3 cellular contexts compared by ENCODE assay signal in the genomic region with DNA sequence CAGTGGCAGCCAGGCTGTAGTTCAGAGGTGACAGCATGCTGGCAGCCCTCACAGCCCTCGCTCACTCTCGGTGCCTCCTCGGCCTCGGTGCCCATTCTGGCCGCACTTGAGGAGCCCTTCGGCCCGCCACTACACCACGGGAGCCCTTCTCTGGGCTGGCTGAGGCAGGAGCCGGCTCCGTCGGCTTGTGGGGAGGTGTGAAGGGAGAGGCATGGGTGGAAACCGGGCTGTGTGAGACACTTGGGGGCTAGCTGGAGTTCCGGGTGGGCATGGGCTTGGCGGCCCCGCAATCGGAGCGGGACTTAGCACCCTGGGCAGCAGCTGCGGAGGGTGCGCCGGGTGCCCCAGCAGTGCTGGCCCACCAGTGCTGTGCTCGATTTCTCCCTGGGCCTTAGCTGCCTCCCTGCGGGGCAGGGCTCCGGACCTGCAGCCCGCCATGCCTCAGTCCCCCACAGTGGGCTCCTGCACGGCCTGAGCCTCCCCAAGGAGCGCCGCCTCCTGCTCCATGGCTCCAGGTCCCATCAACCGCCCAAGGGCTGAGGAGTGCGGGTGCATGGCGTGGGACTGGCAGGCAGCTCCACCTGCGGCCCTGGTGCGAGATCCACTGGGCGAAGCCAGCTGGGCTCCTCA.
"Had no signal": no experiment of that assay in that cellular context is flagged by ENCODE, and none has a peak within 500 bp of the region (broad histone marks: within the 10 kb centered on the region; RNA-seq: fewer than 3 reads in every experiment).

No MANE protein-coding gene starts in this region.

- H3K4me3 ChIP-seq: GM12878 had no signal

- ATAC-seq: GM12878 had no signal

- DNase-seq: GDM1, GF-D8 had no signal
